13 cellular contexts compared by ENCODE assay signal in the genomic region with DNA sequence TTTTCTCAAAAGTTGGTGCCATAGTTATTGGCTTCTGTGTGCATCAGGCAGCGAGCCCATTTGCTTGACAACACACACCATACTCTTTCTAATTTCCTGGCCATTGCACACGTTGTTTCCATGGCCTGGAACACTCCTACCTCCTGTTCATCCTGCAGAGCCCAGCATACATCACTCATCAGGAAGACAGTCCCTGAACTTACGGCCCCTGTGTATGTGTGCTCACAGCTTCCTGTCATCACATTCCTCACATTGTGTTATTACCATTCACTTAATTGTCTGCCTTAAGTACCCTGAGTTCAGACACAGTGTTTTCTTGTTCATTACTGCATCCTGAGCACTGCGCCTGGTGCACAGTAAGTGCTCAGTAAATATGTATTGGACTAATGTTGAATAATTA.
DNase-seq lines count a peak whose midpoint lies in the region; ATAC-seq, FAIRE-seq and TF ChIP-seq lines count a peak whose summit lies in the region.
"Had no signal": no experiment of that assay in that cellular context is flagged by ENCODE, and none has a peak within 500 bp of the region (broad histone marks: within the 10 kb centered on the region; RNA-seq: fewer than 3 reads in every experiment).

No MANE protein-coding gene starts in this region.

- peak; percentile 65 for ATAC-seq in RWPE2 (ENCODE audit: low read depth)
- ATAC-seq: HepG2, psoas muscle had no signal

- no peak for TF ChIP-seq POLR2A in H54 (IDR thresholded peaks at IDR 0.05; ENCODE audit: low read depth, low read length)

- TF ChIP-seq CTCF in RWPE2 (IDR thresholded peaks at IDR 0.05; ENCODE audit: poor library complexity, severe bottlenecking), result no peak
- no peak for TF ChIP-seq CTCF in fibroblast of pulmonary artery (IDR thresholded peaks at IDR 0.05; ENCODE audit: low read length, missing control alignments)

- no peaks in the 10 kb centered on the region for H3K36me3 ChIP-seq in RWPE2 (ENCODE audit: low read depth)

- DNase-seq in H54 (ENCODE audit: insufficient read length, low spot score) (no peak), RWPE2 (ENCODE audit: low spot score) (no peak), fibroblast of pulmonary artery (ENCODE audit: low read depth) (peak; percentile 41), renal cortical epithelial cell (ENCODE audit: low read depth) (peak; percentile 76), NCI-H2107 treated with DMSO at 0.1 percent for 48 hours (lab: John Stamatoyannopoulos, UW; ENCODE audit: unreplicated experiment) (no peak), SKM-1 (lab: John Stamatoyannopoulos, UW; ENCODE audit: unreplicated experiment) (no peak), DMS53 (lab: John Stamatoyannopoulos, UW) (no peak)
- DNase-seq: activated B cell treated with CpG ODN at 0.5 μM for 24 hours; C1 segment of cervical spinal cord; effector memory CD4-positive, alpha-beta T cell; NCI-H1092; psoas muscle had no signal

- no peaks in the 10 kb centered on the region for H3K9me3 ChIP-seq in RWPE2 (ENCODE audit: severe bottlenecking)
- H3K9me3 ChIP-seq: psoas muscle had no signal

- peak; percentile 27 for FAIRE-seq in H54 (lab: Jason Lieb, UNC)
- FAIRE-seq: HepG2 had no signal

- H3K27me3 ChIP-seq in RWPE2 (ENCODE audit: insufficient read depth, poor library complexity, severe bottlenecking), result no peaks in the 10 kb centered on the region

- peaks cover 34% of the 10 kb centered on the region for H3K4me1 ChIP-seq in RWPE2 (ENCODE audit: insufficient read depth, poor library complexity, severe bottlenecking)
- H3K4me1 ChIP-seq: psoas muscle had no signal

- H3K4me3 ChIP-seq in RWPE2 (ENCODE audit: severe bottlenecking) (no peak overlapping the region), fibroblast of pulmonary artery (replicated peaks; ENCODE audit: low read depth, low read length) (no peak overlapping the region)
- H3K4me3 ChIP-seq: psoas muscle had no signal

- H3K27ac ChIP-seq in RWPE2 (ENCODE audit: poor library complexity, severe bottlenecking), result peak overlapping the region; percentile 81
- H3K27ac ChIP-seq: psoas muscle had no signal

Comparison
In these comparisons a context has a peak if more than half of its experiments do, and no peak if none do; other contexts are left out.
1. DNase-seq: peak in fibroblast of pulmonary artery (single experiment) and renal cortical epithelial cell (single experiment); none in H54 (single experiment), RWPE2 (single experiment), NCI-H2107 treated with DMSO at 0.1 percent for 48 hours (single experiment), SKM-1 (single experiment) and DMS53 (single experiment).